ENCODE assay signal across 1 cellular context in genomic region chr17:34647511-34647910, GRCh38.
TF ChIP-seq lines count a peak whose summit lies in the region.

No MANE protein-coding gene starts in this region.

TF ChIP-seq in K562, 482 proteins besides CTCF, POLR2A, EP300 and RAD21 (continued from another document and continues in another):
- TF ChIP-seq NKRF (IDR thresholded peaks at IDR 0.05; ENCODE audit: borderline replicate concordance) (no peak), CHD4 (IDR thresholded peaks at IDR 0.05; ENCODE audit: insufficient read depth, insufficient replicate concordance, low read depth, low read length, poor library complexity, severe bottlenecking) (no peak), CHD7 (IDR thresholded peaks at IDR 0.05; ENCODE audit: low read depth, low read length) (no peak), ILF3 (IDR thresholded peaks at IDR 0.05; ENCODE audit: borderline replicate concordance) (no peak), TEAD4 (IDR thresholded peaks at IDR 0.05; ENCODE audit: low read length) (peak; percentile 62), TEAD4 (CRISPR knock-in tag; IDR thresholded peaks at IDR 0.05; ENCODE audit: borderline replicate concordance) (no peak), ZNF3 (CRISPR knock-in tag; IDR thresholded peaks at IDR 0.05) (no peak), MIER1 (IDR thresholded peaks at IDR 0.05; ENCODE audit: low read depth) (no peak), DPF2 (IDR thresholded peaks at IDR 0.05) (peak; percentile 66), ZNF175 (CRISPR knock-in tag; IDR thresholded peaks at IDR 0.05; ENCODE audit: low read depth) (no peak), MAFK (IDR thresholded peaks at IDR 0.05; ENCODE audit: low read length) (no peak), TCF7 (IDR thresholded peaks at IDR 0.05; ENCODE audit: borderline replicate concordance) (no peak), ZNF311 (CRISPR knock-in tag; IDR thresholded peaks at IDR 0.05) (no peak), STAT6 (CRISPR knock-in tag; IDR thresholded peaks at IDR 0.05) (no peak), MYNN (IDR thresholded peaks at IDR 0.05) (0 out of 2 replicates have a peak, but pooled peaks have one; percentile 16), MYNN (CRISPR knock-in tag; IDR thresholded peaks at IDR 0.05) (no peak), CTBP1 (IDR thresholded peaks at IDR 0.05; ENCODE audit: borderline replicate concordance) (peak; percentile 70; the same call in 1 of the 2 replicates), ZNF263 (CRISPR knock-in tag; IDR thresholded peaks at IDR 0.05; ENCODE audit: borderline replicate concordance) (no peak), CXXC5 (CRISPR knock-in tag; IDR thresholded peaks at IDR 0.05) (no peak), NFXL1 (CRISPR knock-in tag; IDR thresholded peaks at IDR 0.05) (no peak), SNIP1 (IDR thresholded peaks at IDR 0.05; ENCODE audit: low read depth) (no peak), YBX1 (IDR thresholded peaks at IDR 0.05) (no peak), KLF16 (IDR thresholded peaks at IDR 0.05) (no peak), MITF (IDR thresholded peaks at IDR 0.05) (no peak), SIX5 (IDR thresholded peaks at IDR 0.05; ENCODE audit: borderline replicate concordance in 1 of 2, insufficient read depth in 1 of 2, low read depth in 1 of 2, low read length in 2 of 2) (no peak), FOXM1 (IDR thresholded peaks at IDR 0.05; ENCODE audit: low read depth) (peak; percentile 17; the same call in 1 of the 2 replicates), FOXM1 (CRISPR knock-in tag; IDR thresholded peaks at IDR 0.05; ENCODE audit: low read depth) (no peak), KAT8 (IDR thresholded peaks at IDR 0.05; ENCODE audit: low read depth) (no peak), MED1 (CRISPR knock-in tag; IDR thresholded peaks at IDR 0.05; ENCODE audit: borderline replicate concordance) (no peak), CCAR2 (IDR thresholded peaks at IDR 0.05; ENCODE audit: low read depth, low read length) (no peak), FOXK2 (conservative IDR thresholded peaks at IDR 0.05 in 1 of 2, IDR thresholded peaks at IDR 0.05 in 1 of 2; ENCODE audit: low read depth in 2 of 2) (no peak), HINFP (tag; conservative IDR thresholded peaks at IDR 0.05; ENCODE audit: low read depth) (no peak), HBP1 (CRISPR knock-in tag; IDR thresholded peaks at IDR 0.05) (no peak), CBFA2T2 (conservative IDR thresholded peaks at IDR 0.05) (peak; percentile 58)
- TF ChIP-seq, protein P1, sequence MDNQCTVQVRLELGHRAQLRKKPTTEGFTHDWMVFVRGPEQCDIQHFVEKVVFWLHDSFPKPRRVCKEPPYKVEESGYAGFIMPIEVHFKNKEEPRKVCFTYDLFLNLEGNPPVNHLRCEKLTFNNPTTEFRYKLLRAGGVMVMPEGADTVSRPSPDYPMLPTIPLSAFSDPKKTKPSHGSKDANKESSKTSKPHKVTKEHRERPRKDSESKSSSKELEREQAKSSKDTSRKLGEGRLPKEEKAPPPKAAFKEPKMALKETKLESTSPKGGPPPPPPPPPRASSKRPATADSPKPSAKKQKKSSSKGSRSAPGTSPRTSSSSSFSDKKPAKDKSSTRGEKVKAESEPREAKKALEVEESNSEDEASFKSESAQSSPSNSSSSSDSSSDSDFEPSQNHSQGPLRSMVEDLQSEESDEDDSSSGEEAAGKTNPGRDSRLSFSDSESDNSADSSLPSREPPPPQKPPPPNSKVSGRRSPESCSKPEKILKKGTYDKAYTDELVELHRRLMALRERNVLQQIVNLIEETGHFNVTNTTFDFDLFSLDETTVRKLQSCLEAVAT (IDR thresholded peaks at IDR 0.05) = no peak
- TF ChIP-seq, protein P2, sequence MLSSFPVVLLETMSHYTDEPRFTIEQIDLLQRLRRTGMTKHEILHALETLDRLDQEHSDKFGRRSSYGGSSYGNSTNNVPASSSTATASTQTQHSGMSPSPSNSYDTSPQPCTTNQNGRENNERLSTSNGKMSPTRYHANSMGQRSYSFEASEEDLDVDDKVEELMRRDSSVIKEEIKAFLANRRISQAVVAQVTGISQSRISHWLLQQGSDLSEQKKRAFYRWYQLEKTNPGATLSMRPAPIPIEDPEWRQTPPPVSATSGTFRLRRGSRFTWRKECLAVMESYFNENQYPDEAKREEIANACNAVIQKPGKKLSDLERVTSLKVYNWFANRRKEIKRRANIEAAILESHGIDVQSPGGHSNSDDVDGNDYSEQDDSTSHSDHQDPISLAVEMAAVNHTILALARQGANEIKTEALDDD (IDR thresholded peaks at IDR 0.05) = no peak
